13 cellular contexts compared by ENCODE assay signal in genomic region chr16:89097528-89097846, GRCh38. TPM values are rescaled to one million over a fixed set of nuclear protein-coding genes. Genes with fewer than 3 reads are reported as not detected.
DNase-seq lines count a peak whose midpoint lies in the region; ATAC-seq and TF ChIP-seq lines count a peak whose summit lies in the region.
"Had no signal": no experiment of that assay in that cellular context is flagged by ENCODE, and none has a peak within 500 bp of the region (broad histone marks: within the 10 kb centered on the region; RNA-seq: fewer than 3 reads in every experiment).

No MANE protein-coding gene starts in this region.

- no peaks in the 10 kb centered on the region for H3K9me3 Mint-ChIP-seq in CD4-positive, alpha-beta memory T cell
- H3K9me3 Mint-ChIP-seq in GM23338, result peaks cover 3% of the 10 kb centered on the region; the same call in 2 of the 3 replicates
- H3K9me3 Mint-ChIP-seq in activated T-helper 1 cell treated with anti-CD3 and anti-CD28 coated beads, Interleukin-12 subunit alpha, Interleukin-12 subunit beta, Interleukin-2, Interleukin-4 antibody, amounts not matched to agents 30 ng/mL and 10 ng/mL and 1 ng/mL, durations not matched to agents 14 hours and 24 hours and 36 hours, result no peaks in the 10 kb centered on the region
- no peaks in the 10 kb centered on the region for H3K9me3 Mint-ChIP-seq in natural killer cell treated with Interleukin-12 subunit alpha and Interleukin-12 subunit beta and Interleukin-15 and Interleukin-18, amount 100 ng/mL, for 72 hours

- H3K4me3 Mint-ChIP-seq in CD4-positive, alpha-beta memory T cell, result peak overlapping the region; percentile 67 to 98 (median 90)
- no peak overlapping the region for H3K4me3 Mint-ChIP-seq in GM23338
- peak overlapping the region; percentile 99 for H3K4me3 Mint-ChIP-seq in activated T-helper 1 cell treated with anti-CD3 and anti-CD28 coated beads, Interleukin-12 subunit alpha, Interleukin-12 subunit beta, Interleukin-2, Interleukin-4 antibody, amounts not matched to agents 30 ng/mL and 10 ng/mL and 1 ng/mL, durations not matched to agents 14 hours and 24 hours and 36 hours
- H3K4me3 Mint-ChIP-seq in natural killer cell treated with Interleukin-12 subunit alpha and Interleukin-12 subunit beta and Interleukin-15 and Interleukin-18, amount 100 ng/mL, for 72 hours, result peak overlapping the region; percentile 94

- H3K9me3 ChIP-seq in CD4-positive, alpha-beta memory T cell (ENCODE audit: control insufficient read depth in 1 of 2, low read length in 2 of 2), result no peaks in the 10 kb centered on the region
- H3K9me3 ChIP-seq in BE2C, result no peaks in the 10 kb centered on the region
- H3K9me3 ChIP-seq: sigmoid colon had no signal

- peaks cover 22% of the 10 kb centered on the region for H3K36me3 ChIP-seq in CD4-positive, alpha-beta memory T cell (ENCODE audit: insufficient read depth, low read length)
- H3K36me3 ChIP-seq in GM23338 (ENCODE audit: insufficient read depth), result no peaks in the 10 kb centered on the region
- H3K36me3 ChIP-seq in BE2C, result peaks cover 24% of the 10 kb centered on the region

- no peaks in the 10 kb centered on the region for H3K9me2 ChIP-seq in GM23338 (ENCODE audit: insufficient read depth)

- CTCF ChIA-PET in CD4-positive, alpha-beta memory T cell (lab: Charles Lee; ENCODE audit: partially characterized antibody), result no interaction called here

- H3K36me3 Mint-ChIP-seq in CD4-positive, alpha-beta memory T cell, result peaks cover 20 to 31% of the 10 kb centered on the region in 2 donors
- peaks cover 14% of the 10 kb centered on the region for H3K36me3 Mint-ChIP-seq in GM23338 (ENCODE audit: low read depth)
- H3K36me3 Mint-ChIP-seq in activated T-helper 1 cell treated with anti-CD3 and anti-CD28 coated beads, Interleukin-12 subunit alpha, Interleukin-12 subunit beta, Interleukin-2, Interleukin-4 antibody, amounts not matched to agents 30 ng/mL and 10 ng/mL and 1 ng/mL, durations not matched to agents 14 hours and 24 hours and 36 hours (ENCODE audit: low read depth), result peaks cover 32% of the 10 kb centered on the region
- H3K36me3 Mint-ChIP-seq in natural killer cell treated with Interleukin-12 subunit alpha and Interleukin-12 subunit beta and Interleukin-15 and Interleukin-18, amount 100 ng/mL, for 72 hours, result no peaks in the 10 kb centered on the region

- peak overlapping the region; percentile 52 for H3K27ac ChIP-seq in CD4-positive, alpha-beta memory T cell (ENCODE audit: low read depth, low read length)
- H3K27ac ChIP-seq in GM23338 (ENCODE audit: low read depth), result no peak overlapping the region
- H3K27ac ChIP-seq: sigmoid colon, SK-N-MC had no signal

- POLR2A ChIA-PET in CD4-positive, alpha-beta memory T cell (lab: Charles Lee; ENCODE audit: partially characterized antibody), result interaction anchor here (0.7 to 8.5 kb wide), 11 partner anchors 8 to 396 kb away, joined by 3 to 107 read pairs (median 3); partner anchors contain the start of gene CDH15

- peak overlapping the region; percentile 90 to 99 (median 98) for H3K27ac Mint-ChIP-seq in CD4-positive, alpha-beta memory T cell
- H3K27ac Mint-ChIP-seq in GM23338, result 0 out of 2 replicates have a peak overlapping the region, but pooled peaks have one; percentile 44
- peak overlapping the region; percentile 98 for H3K27ac Mint-ChIP-seq in activated T-helper 1 cell treated with anti-CD3 and anti-CD28 coated beads, Interleukin-12 subunit alpha, Interleukin-12 subunit beta, Interleukin-2, Interleukin-4 antibody, amounts not matched to agents 30 ng/mL and 10 ng/mL and 1 ng/mL, durations not matched to agents 14 hours and 24 hours and 36 hours
- H3K27ac Mint-ChIP-seq in natural killer cell treated with Interleukin-12 subunit alpha and Interleukin-12 subunit beta and Interleukin-15 and Interleukin-18, amount 100 ng/mL, for 72 hours, result peak overlapping the region; percentile 87 to 93

- no peak overlapping the region for H2AFZ ChIP-seq in GM23338

- no peaks in the 10 kb centered on the region for H3K27me3 ChIP-seq in CD4-positive, alpha-beta memory T cell (ENCODE audit: insufficient read depth, low read length)
- H3K27me3 ChIP-seq in GM23338 (ENCODE audit: insufficient read depth), result peaks cover 5% of the 10 kb centered on the region; the same call in 1 of the 2 replicates
- peaks cover under 1% of the 10 kb centered on the region for H3K27me3 ChIP-seq in BE2C
- H3K27me3 ChIP-seq: sigmoid colon had no signal

- H3K27me3 Mint-ChIP-seq in CD4-positive, alpha-beta memory T cell, result no peaks in the 10 kb centered on the region
- peaks cover 31% of the 10 kb centered on the region for H3K27me3 Mint-ChIP-seq in GM23338 (ENCODE audit: insufficient read depth, low read depth, poor library complexity)
- H3K27me3 Mint-ChIP-seq in activated T-helper 1 cell treated with anti-CD3 and anti-CD28 coated beads, Interleukin-12 subunit alpha, Interleukin-12 subunit beta, Interleukin-2, Interleukin-4 antibody, amounts not matched to agents 30 ng/mL and 10 ng/mL and 1 ng/mL, durations not matched to agents 14 hours and 24 hours and 36 hours (ENCODE audit: insufficient read depth), result no peaks in the 10 kb centered on the region
- no peaks in the 10 kb centered on the region for H3K27me3 Mint-ChIP-seq in natural killer cell treated with Interleukin-12 subunit alpha and Interleukin-12 subunit beta and Interleukin-15 and Interleukin-18, amount 100 ng/mL, for 72 hours

- no peaks in the 10 kb centered on the region; the same call in 1 of the 2 replicates for H4K20me1 ChIP-seq in GM23338 (replicated peaks; ENCODE audit: insufficient read depth)

- no peaks in the 10 kb centered on the region for H3F3A ChIP-seq in GM23338 (replicated peaks; ENCODE audit: low read depth)

- no peak for DNase-seq in CD4-positive, alpha-beta memory T cell
- DNase-seq in GM23338 (ENCODE audit: low spot score) (no peak), cerebellar cortex (ENCODE audit: low spot score) (no peak), 8988T (no peak), BE2C (no peak)
- no peak for DNase-seq in activated T-helper 1 cell treated with anti-CD3 and anti-CD28 coated beads, Interleukin-12 subunit alpha, Interleukin-12 subunit beta, Interleukin-2, Interleukin-4 antibody, amounts not matched to agents 30 ng/mL and 10 ng/mL and 1 ng/mL, durations not matched to agents 14 hours and 24 hours and 36 hours (ENCODE audit: low spot score)
- no peak for DNase-seq in natural killer cell treated with Interleukin-12 subunit alpha and Interleukin-12 subunit beta and Interleukin-15 and Interleukin-18, amount 100 ng/mL, for 72 hours (ENCODE audit: low spot score)
- DNase-seq: cerebellar nuclear complex, NCI-H1092, NCI-H226, sigmoid colon had no signal

- H3K4me1 Mint-ChIP-seq in CD4-positive, alpha-beta memory T cell, result peaks cover 46 to 86% (median 55%) of the 10 kb centered on the region in 4 donors
- H3K4me1 Mint-ChIP-seq in GM23338, result peaks cover 41% of the 10 kb centered on the region
- peaks cover 74% of the 10 kb centered on the region for H3K4me1 Mint-ChIP-seq in activated T-helper 1 cell treated with anti-CD3 and anti-CD28 coated beads, Interleukin-12 subunit alpha, Interleukin-12 subunit beta, Interleukin-2, Interleukin-4 antibody, amounts not matched to agents 30 ng/mL and 10 ng/mL and 1 ng/mL, durations not matched to agents 14 hours and 24 hours and 36 hours (ENCODE audit: low read depth)
- peaks cover 60 to 63% of the 10 kb centered on the region in 2 donors for H3K4me1 Mint-ChIP-seq in natural killer cell treated with Interleukin-12 subunit alpha and Interleukin-12 subunit beta and Interleukin-15 and Interleukin-18, amount 100 ng/mL, for 72 hours (ENCODE audit: low read depth in 2 of 2)

- intact Hi-C loops in CD4-positive, alpha-beta memory T cell (cut with micrococcal nuclease), result no loop called here
- intact Hi-C loops in activated T-helper 1 cell treated with anti-CD3 and anti-CD28 coated beads, Interleukin-12 subunit alpha, Interleukin-12 subunit beta, Interleukin-2, Interleukin-4 antibody, amounts not matched to agents 30 ng/mL and 10 ng/mL and 1 ng/mL, durations not matched to agents 14 hours and 24 hours and 36 hours (cut with micrococcal nuclease), result loop anchor here (1.0 to 5.0 kb wide), 7 partner anchors 18 to 390 kb away; partner anchors contain the start of genes CTU2, GALNS, RNF166 and TRAPPC2L

- H3K4me1 ChIP-seq in CD4-positive, alpha-beta memory T cell (ENCODE audit: insufficient read depth, low read length), result peaks cover 65% of the 10 kb centered on the region
- peaks cover 7% of the 10 kb centered on the region; the same call in 1 of the 2 replicates for H3K4me1 ChIP-seq in GM23338 (ENCODE audit: insufficient read depth)
- H3K4me1 ChIP-seq in BE2C, result peaks cover 6% of the 10 kb centered on the region

- ATAC-seq in GM23338 (no peak), HG03097 (IDR thresholded peaks at IDR 0.05; ENCODE audit: low FRiP score, unreplicated experiment) (no peak)
- ATAC-seq in natural killer cell treated with Interleukin-12 subunit alpha and Interleukin-12 subunit beta and Interleukin-15 and Interleukin-18, amount 100 ng/mL, for 72 hours, result no peak

- no peak overlapping the region for H3K4me3 ChIP-seq in CD4-positive, alpha-beta memory T cell (ENCODE audit: low read length in 2 of 2)
- no peak overlapping the region for H3K4me3 ChIP-seq in GM23338
- no peak overlapping the region for H3K4me3 ChIP-seq in BE2C (ENCODE audit: low read depth, low read length)
- H3K4me3 ChIP-seq: sigmoid colon, SK-N-MC had no signal

- TF ChIP-seq CTCF in GM23338 (conservative IDR thresholded peaks at IDR 0.05; ENCODE audit: low read depth in 2 of 2) (no peak), BE2C (IDR thresholded peaks at IDR 0.05; ENCODE audit: low read depth, low read length) (no peak)

- no peak overlapping the region for H3K4me2 ChIP-seq in GM23338

- peaks cover 59% of the 10 kb centered on the region for H3K79me2 ChIP-seq in GM23338 (replicated peaks; ENCODE audit: insufficient read depth)

TF ChIP-seq in GM23338, 12 proteins besides CTCF, POLR2A, EP300 and RAD21 (continues in another document):
- TF ChIP-seq EZH2phosphoT487 (IDR thresholded peaks at IDR 0.05; ENCODE audit: unreplicated experiment) (no peak), ZNF331 (CRISPR knock-in tag; IDR thresholded peaks at IDR 0.05; ENCODE audit: low read depth) (no peak)

RNA-seq across cellular contexts. Expression of gene ACSF3, which starts 3.8 kb away (rescaled TPM):
- total RNA-seq in CD4-positive, alpha-beta memory T cell, result 10 to 100 TPM; 65.3 to 71.2 TPM
- polyA plus RNA-seq in CD4-positive, alpha-beta memory T cell, result 10 to 100 TPM; 30.4 to 34.6 TPM
- 22.8 and 23.1 TPM in 2 replicates for total RNA-seq in GM23338 (2014; rRNA removed; shearing (Covaris generic))
- polyA plus RNA-seq in GM23338 (2016; fragmentation: Nextera tagmentation; extraction: Ambion mirVana), result 11.3 and 12.8 TPM in 2 replicates
- total RNA-seq in activated T-helper 1 cell treated with anti-CD3 and anti-CD28 coated beads, Interleukin-12 subunit alpha, Interleukin-12 subunit beta, Interleukin-2, Interleukin-4 antibody, amounts not matched to agents 30 ng/mL and 10 ng/mL and 1 ng/mL, durations not matched to agents 14 hours and 24 hours and 36 hours, result 37.0 and 39.0 TPM in 2 replicates
- 100 to 1,000 TPM in 1 of 2 donors, 10 to 100 TPM in 1; 52.3 to 125 TPM for total RNA-seq in natural killer cell treated with Interleukin-12 subunit alpha and Interleukin-12 subunit beta and Interleukin-15 and Interleukin-18, amount 100 ng/mL, for 72 hours
- 27.6 TPM for polyA plus RNA-seq in BE2C (2012; ENCODE audit: insufficient read depth, insufficient read length, low read depth)

Comparison
In these comparisons a context has a peak if more than half of its experiments do, and no peak if none do; other contexts are left out.
1. H3K27ac Mint-ChIP-seq: peak in every context shown above with its lines; median percentile 98 in CD4-positive, alpha-beta memory T cell; 98 in activated T-helper 1 cell treated with anti-CD3 and anti-CD28 coated beads, Interleukin-12 subunit alpha, Interleukin-12 subunit beta, Interleukin-2, Interleukin-4 antibody, amounts not matched to agents 30 ng/mL and 10 ng/mL and 1 ng/mL, durations not matched to agents 14 hours and 24 hours and 36 hours; 90 in natural killer cell treated with Interleukin-12 subunit alpha and Interleukin-12 subunit beta and Interleukin-15 and Interleukin-18, amount 100 ng/mL, for 72 hours; 44 in GM23338.